11 cellular contexts compared by ENCODE assay signal in the genomic region with DNA sequence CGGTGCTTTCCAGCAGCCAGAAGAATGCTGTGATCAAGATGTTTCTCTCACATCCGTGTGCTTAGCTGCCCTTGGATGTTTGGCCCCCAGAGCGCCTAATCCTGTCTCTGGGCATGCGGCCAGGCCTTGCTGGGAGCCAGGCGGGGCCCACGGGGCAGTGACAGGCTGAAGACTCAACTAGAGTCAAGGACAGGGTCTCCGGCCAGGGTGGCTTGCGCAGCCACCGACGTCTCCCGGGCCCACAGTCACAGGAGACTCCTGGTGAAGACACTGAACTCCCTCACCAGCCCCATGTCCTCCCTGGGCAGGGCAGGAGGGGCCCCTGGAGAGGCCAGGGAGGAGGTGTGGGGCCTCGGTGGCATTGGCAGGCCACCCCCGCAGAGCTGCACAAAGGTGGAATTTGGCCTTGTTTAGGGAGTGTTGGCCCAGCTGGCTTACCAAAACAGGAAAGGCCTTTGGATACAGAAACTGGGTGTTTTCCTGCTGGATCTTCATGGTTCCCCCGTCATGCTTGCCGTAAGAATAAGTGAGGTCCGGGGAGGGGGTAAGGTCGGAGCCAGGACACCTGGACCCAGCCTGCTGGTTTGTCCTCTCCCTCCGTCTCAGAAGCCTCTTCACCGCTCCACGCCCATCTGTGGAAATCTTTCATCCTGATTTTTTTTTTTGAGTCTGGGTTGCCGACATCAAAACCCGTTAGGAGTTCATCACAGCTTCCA. TPM values are rescaled to one million over a fixed set of nuclear protein-coding genes. Genes with fewer than 3 reads are reported as not detected.
A peak's percentile ranks its signal among the peaks of the same experiment; 100 is the strongest.
DNase-seq lines count a peak whose midpoint lies in the region; ATAC-seq and TF ChIP-seq lines count a peak whose summit lies in the region.
"Had no signal": no experiment of that assay in that cellular context is flagged by ENCODE, and none has a peak within 500 bp of the region (broad histone marks: within the 10 kb centered on the region; RNA-seq: fewer than 3 reads in every experiment).

No MANE protein-coding gene starts in this region.

- no peak overlapping the region for H3K4me3 Mint-ChIP-seq in nephron
- H3K4me3 Mint-ChIP-seq in naive thymus-derived CD8-positive, alpha-beta T cell, result no peak overlapping the region
- H3K4me3 Mint-ChIP-seq: activated T-helper 1 cell treated with anti-CD3 and anti-CD28 coated beads, Interleukin-12 subunit alpha, Interleukin-12 subunit beta, Interleukin-2, Interleukin-4 antibody, amounts not matched to agents 30 ng/mL and 10 ng/mL and 1 ng/mL, durations not matched to agents 14 hours and 24 hours and 36 hours; memory B cell had no signal

- no peaks in the 10 kb centered on the region for H3K27me3 Mint-ChIP-seq in nephron (ENCODE audit: low read depth)
- H3K27me3 Mint-ChIP-seq in naive thymus-derived CD8-positive, alpha-beta T cell, result no peaks in the 10 kb centered on the region
- H3K27me3 Mint-ChIP-seq: memory B cell had no signal

- ATAC-seq in naive thymus-derived CD8-positive, alpha-beta T cell, result no peak
- no peak for ATAC-seq in HG02885 (IDR thresholded peaks at IDR 0.05; ENCODE audit: poor library complexity, unreplicated experiment)
- ATAC-seq: activated CD4-positive, CD25-positive, alpha-beta regulatory T cell treated with anti-CD3 and anti-CD28 coated beads, Interleukin-2, amount 50 U/mL, for 24 hours had no signal

- peaks cover 35% of the 10 kb centered on the region for H3K36me3 Mint-ChIP-seq in nephron (ENCODE audit: low read depth)
- H3K36me3 Mint-ChIP-seq in naive thymus-derived CD8-positive, alpha-beta T cell, result peaks cover 0 to 33% (median 3%) of the 10 kb centered on the region in 3 donors

- H3K4me1 ChIP-seq in adrenal gland (replicated peaks in 1 of 2), result peaks cover 12 to 19% of the 10 kb centered on the region in 2 donors
- H3K4me1 ChIP-seq in urinary bladder (ENCODE audit: insufficient read depth), result no peaks in the 10 kb centered on the region

- H3K27me3 ChIP-seq in adrenal gland, result no peaks in the 10 kb centered on the region

- peak; percentile 88 to 98 (median 96) for DNase-seq in adrenal gland
- peak in 27 of 42 donors; percentile 34 to 85 (median 65) for DNase-seq in head of caudate nucleus
- DNase-seq in naive thymus-derived CD8-positive, alpha-beta T cell, result no peak
- DNase-seq in mesenteric fat pad (ENCODE audit: low spot score), result no peak
- DNase-seq: NCI-H69 had no signal

- no peaks in the 10 kb centered on the region for H3K4me1 Mint-ChIP-seq in nephron
- peaks cover 0 to 3% (median 0%) of the 10 kb centered on the region in 4 donors for H3K4me1 Mint-ChIP-seq in naive thymus-derived CD8-positive, alpha-beta T cell
- H3K4me1 Mint-ChIP-seq: memory B cell had no signal

- peak overlapping the region; percentile 42 to 96 (median 81) for H3K27ac ChIP-seq in adrenal gland
- peak overlapping the region; percentile 63 for H3K27ac ChIP-seq in urinary bladder (ENCODE audit: low read depth)

- peaks cover 0 to 66% of the 10 kb centered on the region in 2 donors for H3K36me3 ChIP-seq in adrenal gland (replicated peaks in 1 of 2)
- peaks cover 3% of the 10 kb centered on the region for H3K36me3 ChIP-seq in urinary bladder (ENCODE audit: insufficient read depth)

- no peak overlapping the region for H3K4me3 ChIP-seq in adrenal gland
- no peak overlapping the region for H3K4me3 ChIP-seq in urinary bladder (ENCODE audit: low read depth, low read length)

- H3K27ac Mint-ChIP-seq in nephron, result peak overlapping the region; percentile 48 to 77 (median 59)
- H3K27ac Mint-ChIP-seq in naive thymus-derived CD8-positive, alpha-beta T cell, result no peak overlapping the region
- H3K27ac Mint-ChIP-seq: activated T-helper 1 cell treated with anti-CD3 and anti-CD28 coated beads, Interleukin-12 subunit alpha, Interleukin-12 subunit beta, Interleukin-2, Interleukin-4 antibody, amounts not matched to agents 30 ng/mL and 10 ng/mL and 1 ng/mL, durations not matched to agents 14 hours and 24 hours and 36 hours; memory B cell had no signal

- no peaks in the 10 kb centered on the region for H3K9me3 ChIP-seq in adrenal gland (replicated peaks in 1 of 3)

- intact Hi-C loops in adrenal gland (cut with DNase I) (no loop called here), head of caudate nucleus (cut with DNase I) (no loop called here)

- WGBS in adrenal gland, 4 donors, result 44 to 54% (median 49%) methylated on average over 19 to 22 of the region's 22 CpGs
- 47% methylated on average over 22 of the region's 22 CpGs for WGBS in urinary bladder

- TF ChIP-seq CTCF in adrenal gland (IDR thresholded peaks at IDR 0.05), result no peak
- no peak for TF ChIP-seq CTCF in nephron (IDR thresholded peaks at IDR 0.05; ENCODE audit: unreplicated experiment in 3 of 3)

- no peaks in the 10 kb centered on the region for H3K9me3 Mint-ChIP-seq in nephron
- H3K9me3 Mint-ChIP-seq in naive thymus-derived CD8-positive, alpha-beta T cell, result no peaks in the 10 kb centered on the region
- H3K9me3 Mint-ChIP-seq: activated T-helper 1 cell treated with anti-CD3 and anti-CD28 coated beads, Interleukin-12 subunit alpha, Interleukin-12 subunit beta, Interleukin-2, Interleukin-4 antibody, amounts not matched to agents 30 ng/mL and 10 ng/mL and 1 ng/mL, durations not matched to agents 14 hours and 24 hours and 36 hours; memory B cell had no signal

- POLR2A ChIA-PET in naive thymus-derived CD8-positive, alpha-beta T cell (lab: Charles Lee), result interaction anchor here (0.5 to 1.5 kb wide), 2 partner anchors 104 to 105 kb away, joined by 3 to 6 read pairs; no protein-coding TSS in a partner anchor

- peak in 1 of 2 donors; percentile 54 for TF ChIP-seq POLR2A in adrenal gland (IDR thresholded peaks at IDR 0.05)

RNA-seq across cellular contexts. Expression of gene NDUFS7, which starts 10.0 kb away (rescaled TPM):
- 100 to 1,000 TPM; 128 to 286 (median 157) TPM for total RNA-seq in adrenal gland
- 100 to 1,000 TPM in 2 of 3 donors, 1 to 10 TPM in 1; 4.7 to 267 (median 134) TPM for polyA plus RNA-seq in adrenal gland
- 26.4 TPM for total RNA-seq in urinary bladder
- polyA plus RNA-seq in urinary bladder, result 173 TPM
- total RNA-seq in naive thymus-derived CD8-positive, alpha-beta T cell, result 10 to 100 TPM; 65.3 to 74.3 TPM
- polyA plus RNA-seq in naive thymus-derived CD8-positive, alpha-beta T cell, result 100 to 1,000 TPM; 211 to 233 (median 215) TPM
- total RNA-seq in mesenteric fat pad, result 75.3 TPM

RNA-seq across cellular contexts. Expression of gene GAMT, which starts 27.6 kb away (rescaled TPM):
- total RNA-seq in adrenal gland (10 to 100 TPM; 14.8 to 96.9 (median 36.3) TPM), urinary bladder (10.3 TPM), mesenteric fat pad (8.4 TPM)
- polyA plus RNA-seq in adrenal gland (10 to 100 TPM in 2 of 3 donors, 1 to 10 TPM in 1; 7.4 to 84.5 (median 74.2) TPM), urinary bladder (18.5 TPM)
- 10 to 100 TPM; 14.0 to 18.0 TPM for total RNA-seq in naive thymus-derived CD8-positive, alpha-beta T cell
- polyA plus RNA-seq in naive thymus-derived CD8-positive, alpha-beta T cell, result 10 to 100 TPM; 29.4 to 33.6 (median 30.7) TPM

RNA-seq across cellular contexts. Expression of gene DAZAP1, which starts 33.7 kb away (rescaled TPM):
- total RNA-seq in adrenal gland, result 10 to 100 TPM; 11.5 to 87.5 (median 43.8) TPM
- polyA plus RNA-seq in adrenal gland, result 100 to 1,000 TPM in 1 of 3 donors, 10 to 100 TPM in 2; 60.0 to 117 (median 77.5) TPM
- 37.0 TPM for total RNA-seq in urinary bladder
- 71.5 TPM for polyA plus RNA-seq in urinary bladder
- 100 to 1,000 TPM; 166 TPM for total RNA-seq in naive thymus-derived CD8-positive, alpha-beta T cell
- polyA plus RNA-seq in naive thymus-derived CD8-positive, alpha-beta T cell, result 1 to 10 TPM; 5.9 to 8.5 (median 7.5) TPM
- total RNA-seq in mesenteric fat pad, result 110 TPM

Comparison
In these comparisons a context has a peak if more than half of its experiments do, and no peak if none do; other contexts are left out.
1. DNase-seq: peak in adrenal gland (7 of 7) and head of caudate nucleus (27 of 42); none in naive thymus-derived CD8-positive, alpha-beta T cell (0 of 10) and mesenteric fat pad (single experiment).
2. H3K27ac Mint-ChIP-seq: peak in nephron (3 of 3); none in naive thymus-derived CD8-positive, alpha-beta T cell (0 of 10).